ENCODE assay signal across 9 cellular contexts in the genomic region with DNA sequence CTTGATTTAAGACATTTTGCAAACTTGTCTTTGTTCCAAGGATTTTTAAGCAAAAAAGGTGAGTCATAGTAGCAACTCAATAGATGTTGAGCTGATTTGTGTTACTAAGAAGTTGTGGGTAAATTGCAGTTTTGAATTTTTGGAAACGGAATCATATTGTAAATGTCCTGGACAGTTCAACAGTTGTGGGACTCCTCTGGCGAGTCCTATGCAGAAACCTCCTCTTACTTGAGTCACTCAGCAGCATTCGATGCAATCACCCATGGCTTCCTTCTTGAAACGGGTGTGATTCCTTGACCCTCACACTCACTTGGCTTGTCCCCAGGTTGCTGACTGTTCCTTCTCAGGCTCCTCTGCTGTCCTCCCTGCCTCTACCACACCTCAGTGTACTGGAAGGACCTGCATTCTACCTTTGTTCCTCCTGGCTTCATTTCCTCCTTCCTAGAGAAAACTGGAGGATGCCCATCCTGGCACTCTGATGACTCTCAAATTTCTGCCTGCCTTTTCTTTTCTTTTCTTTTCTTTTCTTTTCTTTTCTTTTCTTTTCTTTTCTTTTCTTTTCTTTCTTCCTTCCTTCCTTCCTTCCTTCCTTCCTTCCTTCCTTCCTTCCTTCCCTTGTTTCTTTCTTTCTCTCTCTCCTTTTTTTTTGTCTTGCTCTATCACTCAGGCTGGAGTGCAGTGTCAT. TPM values are rescaled to one million over a fixed set of nuclear protein-coding genes. Genes with fewer than 3 reads are reported as not detected.
DNase-seq lines count a peak whose midpoint lies in the region; ATAC-seq and TF ChIP-seq lines count a peak whose summit lies in the region.
"Had no signal": no experiment of that assay in that cellular context is flagged by ENCODE, and none has a peak within 500 bp of the region (broad histone marks: within the 10 kb centered on the region; RNA-seq: fewer than 3 reads in every experiment).

No MANE protein-coding gene starts in this region.

- intact Hi-C loops in sciatic nerve (cut with DNase I) = no loop called here

- peak; percentile 19 for ATAC-seq in sciatic nerve
- ATAC-seq in GM21515 (IDR thresholded peaks at IDR 0.05; ENCODE audit: unreplicated experiment) = no peak

- no peak for TF ChIP-seq CTCF in coronary artery (IDR thresholded peaks at IDR 0.05)
- no peak for TF ChIP-seq CTCF in suprapubic skin (IDR thresholded peaks at IDR 0.05)

- DNase-seq in EL (peak; percentile 78), MG63 (peak; percentile 89), coronary artery (ENCODE audit: low spot score) (no peak), sciatic nerve (ENCODE audit: low spot score) (no peak), NCI-H748 treated with DMSO at 0.1 percent for 48 hours (lab: John Stamatoyannopoulos, UW) (no peak), suprapubic skin (ENCODE audit: low spot score in 2 of 2) (no peak), SKM-1 treated with dmso at 0.1 percent for 144 hours (lab: John Stamatoyannopoulos, UW; ENCODE audit: unreplicated experiment) (no peak)

- peaks cover under 1% of the 10 kb centered on the region; the same call in 1 of the 2 replicates for H3K27me3 ChIP-seq in MG63
- peaks cover 4% of the 10 kb centered on the region for H3K27me3 ChIP-seq in suprapubic skin

- H3K36me3 ChIP-seq in MG63 = no peaks in the 10 kb centered on the region
- no peaks in the 10 kb centered on the region for H3K36me3 ChIP-seq in suprapubic skin
- H3K36me3 ChIP-seq: SJSA1 had no signal

- 30% methylated on average over 4 of the region's 4 CpGs for WGBS in suprapubic skin

- no peak for TF ChIP-seq EP300 in suprapubic skin (IDR thresholded peaks at IDR 0.05)

- H3K27ac ChIP-seq in coronary artery (peak overlapping the region; percentile 59 to 79), suprapubic skin (no peak overlapping the region)
- H3K27ac ChIP-seq: SJSA1 had no signal

- no peak for TF ChIP-seq POLR2A in suprapubic skin (IDR thresholded peaks at IDR 0.05)

- H3K4me3 ChIP-seq in MG63 = no peak overlapping the region
- peak overlapping the region; percentile 68 for H3K4me3 ChIP-seq in coronary artery
- no peak overlapping the region for H3K4me3 ChIP-seq in suprapubic skin
- H3K4me3 ChIP-seq: SJSA1 had no signal

- H3K4me1 ChIP-seq in suprapubic skin = peaks cover 24% of the 10 kb centered on the region

- H3K9me3 ChIP-seq in MG63 (no peaks in the 10 kb centered on the region), suprapubic skin (no peaks in the 10 kb centered on the region)
- H3K9me3 ChIP-seq: SJSA1 had no signal

RNA-seq across cellular contexts. Expression of a gene that starts 52.8 kb away (rescaled TPM):
- 0.12 and 2.6 TPM in 2 replicates for total RNA-seq in MG63 (2014; rRNA removed; shearing (Covaris generic); ENCODE audit: low replicate concordance)
- 2.1 TPM for total RNA-seq in sciatic nerve
- total RNA-seq in suprapubic skin = 1 to 10 TPM in 3 of 4 donors, under 1 TPM in 1; 0.79 to 4.0 (median 1.6) TPM

Comparison
In these comparisons a context has a peak if more than half of its experiments do, and no peak if none do; other contexts are left out.
1. DNase-seq: peak in EL (single experiment) and MG63 (single experiment); none in coronary artery (single experiment), sciatic nerve (single experiment), NCI-H748 treated with DMSO at 0.1 percent for 48 hours (single experiment), suprapubic skin (0 of 2) and SKM-1 treated with dmso at 0.1 percent for 144 hours (single experiment).